1 cellular context compared by ENCODE assay signal in the genomic region with DNA sequence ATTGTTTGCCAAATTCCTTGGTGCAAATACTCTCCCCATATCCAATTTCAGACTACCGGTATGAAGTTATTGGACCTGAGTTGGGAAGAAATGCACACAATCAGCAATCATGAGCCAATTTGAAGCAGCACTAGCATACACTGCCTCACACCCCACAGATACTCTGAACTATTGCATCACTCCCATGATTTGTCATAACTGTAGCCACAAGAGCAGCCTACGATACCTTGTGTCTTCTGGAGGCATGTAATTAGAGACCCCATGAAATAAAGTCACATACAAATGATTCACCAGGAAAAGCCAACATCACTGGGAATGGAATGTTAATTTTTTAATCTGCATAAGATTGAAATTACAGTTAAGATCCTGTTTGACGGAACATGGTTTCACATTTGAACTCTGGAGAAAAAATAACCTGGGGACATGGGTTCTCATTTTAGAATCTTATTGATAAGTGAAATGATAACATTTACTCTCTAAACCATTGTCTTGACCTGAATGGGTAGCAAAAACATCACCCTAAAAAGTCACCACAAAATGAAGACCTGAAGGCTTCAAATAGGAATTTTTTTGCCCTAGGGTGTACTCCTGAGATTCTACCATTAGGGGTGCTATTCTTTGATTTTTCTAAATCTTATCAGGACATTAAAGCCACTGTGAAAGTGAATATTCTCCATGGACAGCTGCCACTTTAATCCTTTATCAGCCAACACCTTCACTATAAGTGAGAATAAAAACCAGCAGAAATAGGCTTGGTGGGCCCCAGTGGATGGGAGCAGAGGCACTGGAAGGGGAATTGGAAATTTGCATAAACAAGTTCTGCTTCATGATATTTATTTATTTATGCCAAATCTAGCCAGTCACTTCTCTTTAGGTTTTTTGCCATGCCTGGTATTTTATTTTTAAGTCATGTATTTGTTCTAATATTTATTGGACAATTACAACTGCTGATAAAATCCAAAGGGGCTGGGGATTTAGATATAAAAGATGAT.
TF ChIP-seq lines count a peak whose summit lies in the region.

No MANE protein-coding gene starts in this region.

TF ChIP-seq in K562, 482 proteins besides CTCF, POLR2A, EP300 and RAD21 (continued from another document):
- TF ChIP-seq, protein P1, sequence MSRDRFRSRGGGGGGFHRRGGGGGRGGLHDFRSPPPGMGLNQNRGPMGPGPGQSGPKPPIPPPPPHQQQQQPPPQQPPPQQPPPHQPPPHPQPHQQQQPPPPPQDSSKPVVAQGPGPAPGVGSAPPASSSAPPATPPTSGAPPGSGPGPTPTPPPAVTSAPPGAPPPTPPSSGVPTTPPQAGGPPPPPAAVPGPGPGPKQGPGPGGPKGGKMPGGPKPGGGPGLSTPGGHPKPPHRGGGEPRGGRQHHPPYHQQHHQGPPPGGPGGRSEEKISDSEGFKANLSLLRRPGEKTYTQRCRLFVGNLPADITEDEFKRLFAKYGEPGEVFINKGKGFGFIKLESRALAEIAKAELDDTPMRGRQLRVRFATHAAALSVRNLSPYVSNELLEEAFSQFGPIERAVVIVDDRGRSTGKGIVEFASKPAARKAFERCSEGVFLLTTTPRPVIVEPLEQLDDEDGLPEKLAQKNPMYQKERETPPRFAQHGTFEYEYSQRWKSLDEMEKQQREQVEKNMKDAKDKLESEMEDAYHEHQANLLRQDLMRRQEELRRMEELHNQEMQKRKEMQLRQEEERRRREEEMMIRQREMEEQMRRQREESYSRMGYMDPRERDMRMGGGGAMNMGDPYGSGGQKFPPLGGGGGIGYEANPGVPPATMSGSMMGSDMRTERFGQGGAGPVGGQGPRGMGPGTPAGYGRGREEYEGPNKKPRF (IDR thresholded peaks at IDR 0.05; ENCODE audit: low read depth, low read length), result no peak
- TF ChIP-seq MAFG (tag; conservative IDR thresholded peaks at IDR 0.05) (0 out of 2 replicates have a peak, but pooled peaks have one; percentile 22), SETDB1 (IDR thresholded peaks at IDR 0.05; ENCODE audit: low read length) (no peak), SREBF2 (CRISPR knock-in tag; IDR thresholded peaks at IDR 0.05) (no peak), ZNF124 (CRISPR knock-in tag; IDR thresholded peaks at IDR 0.05) (no peak), TRIM28 (IDR thresholded peaks at IDR 0.05) (no peak), ZNF707 (CRISPR knock-in tag; conservative IDR thresholded peaks at IDR 0.05) (no peak), SIN3B (IDR thresholded peaks at IDR 0.05; ENCODE audit: low read depth) (no peak), NBN (IDR thresholded peaks at IDR 0.05; ENCODE audit: low read depth) (no peak), SAP30 (IDR thresholded peaks at IDR 0.05; ENCODE audit: borderline replicate concordance, insufficient read depth, low read depth, low read length, poor library complexity, severe bottlenecking) (no peak), RHOXF2B (CRISPR knock-in tag; conservative IDR thresholded peaks at IDR 0.05) (no peak), ZSCAN32 (CRISPR knock-in tag; IDR thresholded peaks at IDR 0.05) (peak; percentile 85), ARID1B (IDR thresholded peaks at IDR 0.05) (0 out of 2 replicates have a peak, but pooled peaks have one; percentile 31), ZNF133 (CRISPR knock-in tag; IDR thresholded peaks at IDR 0.05) (no peak), MTF1 (CRISPR knock-in tag; IDR thresholded peaks at IDR 0.05; ENCODE audit: borderline replicate concordance) (no peak), BRF1 (IDR thresholded peaks at IDR 0.05; ENCODE audit: borderline replicate concordance, extremely low read depth, insufficient read length) (no peak), SREBF1 (IDR thresholded peaks at IDR 0.05; ENCODE audit: borderline replicate concordance, low read depth, low read length) (no peak), CBX2 (IDR thresholded peaks at IDR 0.05; ENCODE audit: insufficient read depth, low read length, poor library complexity, severe bottlenecking) (no peak), ELF1 (tag; IDR thresholded peaks at IDR 0.05) (no peak), MAFK (IDR thresholded peaks at IDR 0.05; ENCODE audit: low read length) (0 out of 2 replicates have a peak, but pooled peaks have one; percentile 9), SNIP1 (IDR thresholded peaks at IDR 0.05; ENCODE audit: low read depth) (no peak), ZEB2 (IDR thresholded peaks at IDR 0.05) (no peak), ZNF253 (CRISPR knock-in tag; conservative IDR thresholded peaks at IDR 0.05) (no peak), TEAD1 (CRISPR knock-in tag; IDR thresholded peaks at IDR 0.05) (0 out of 4 replicates have a peak, but pooled peaks of 1 of the 2 experiments have one; percentile 35), ZNF561 (CRISPR knock-in tag; conservative IDR thresholded peaks at IDR 0.05) (no peak), RFX5 (IDR thresholded peaks at IDR 0.05; ENCODE audit: low read depth, low read length) (no peak), ATF1 (CRISPR knock-in tag; IDR thresholded peaks at IDR 0.05) (no peak), ATF1 (tag; IDR thresholded peaks at IDR 0.05) (0 out of 2 replicates have a peak, but pooled peaks have one; percentile 51), KAT2B (IDR thresholded peaks at IDR 0.05; ENCODE audit: low read depth, low read length) (no peak), FOXM1 (IDR thresholded peaks at IDR 0.05; ENCODE audit: low read depth) (no peak), FOXM1 (CRISPR knock-in tag; IDR thresholded peaks at IDR 0.05; ENCODE audit: low read depth) (no peak), CREBBP (IDR thresholded peaks at IDR 0.05; ENCODE audit: low read depth, low read length) (no peak), E2F3 (CRISPR knock-in tag; IDR thresholded peaks at IDR 0.05) (no peak), GATAD2A (IDR thresholded peaks at IDR 0.05) (no peak), MTA3 (IDR thresholded peaks at IDR 0.05; ENCODE audit: borderline replicate concordance) (no peak), ZNF239 (CRISPR knock-in tag; IDR thresholded peaks at IDR 0.05) (0 out of 2 replicates have a peak, but pooled peaks have one; percentile 3), FOXJ3 (CRISPR knock-in tag; IDR thresholded peaks at IDR 0.05) (no peak), TEAD4 (IDR thresholded peaks at IDR 0.05; ENCODE audit: low read length) (peak; percentile 37; the same call in 1 of the 2 replicates), TEAD4 (CRISPR knock-in tag; IDR thresholded peaks at IDR 0.05; ENCODE audit: borderline replicate concordance) (no peak), ZNF76 (CRISPR knock-in tag; IDR thresholded peaks at IDR 0.05; ENCODE audit: borderline replicate concordance) (peak; percentile 53; the same call in 1 of the 2 replicates), NELFE (IDR thresholded peaks at IDR 0.05; ENCODE audit: insufficient read depth, insufficient read length) (no peak)
- TF ChIP-seq, protein P2, sequence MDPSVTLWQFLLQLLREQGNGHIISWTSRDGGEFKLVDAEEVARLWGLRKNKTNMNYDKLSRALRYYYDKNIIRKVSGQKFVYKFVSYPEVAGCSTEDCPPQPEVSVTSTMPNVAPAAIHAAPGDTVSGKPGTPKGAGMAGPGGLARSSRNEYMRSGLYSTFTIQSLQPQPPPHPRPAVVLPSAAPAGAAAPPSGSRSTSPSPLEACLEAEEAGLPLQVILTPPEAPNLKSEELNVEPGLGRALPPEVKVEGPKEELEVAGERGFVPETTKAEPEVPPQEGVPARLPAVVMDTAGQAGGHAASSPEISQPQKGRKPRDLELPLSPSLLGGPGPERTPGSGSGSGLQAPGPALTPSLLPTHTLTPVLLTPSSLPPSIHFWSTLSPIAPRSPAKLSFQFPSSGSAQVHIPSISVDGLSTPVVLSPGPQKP (CRISPR knock-in tag; IDR thresholded peaks at IDR 0.05), result no peak
- TF ChIP-seq, protein P3, sequence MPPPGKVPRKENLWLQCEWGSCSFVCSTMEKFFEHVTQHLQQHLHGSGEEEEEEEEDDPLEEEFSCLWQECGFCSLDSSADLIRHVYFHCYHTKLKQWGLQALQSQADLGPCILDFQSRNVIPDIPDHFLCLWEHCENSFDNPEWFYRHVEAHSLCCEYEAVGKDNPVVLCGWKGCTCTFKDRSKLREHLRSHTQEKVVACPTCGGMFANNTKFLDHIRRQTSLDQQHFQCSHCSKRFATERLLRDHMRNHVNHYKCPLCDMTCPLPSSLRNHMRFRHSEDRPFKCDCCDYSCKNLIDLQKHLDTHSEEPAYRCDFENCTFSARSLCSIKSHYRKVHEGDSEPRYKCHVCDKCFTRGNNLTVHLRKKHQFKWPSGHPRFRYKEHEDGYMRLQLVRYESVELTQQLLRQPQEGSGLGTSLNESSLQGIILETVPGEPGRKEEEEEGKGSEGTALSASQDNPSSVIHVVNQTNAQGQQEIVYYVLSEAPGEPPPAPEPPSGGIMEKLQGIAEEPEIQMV (tag; conservative IDR thresholded peaks at IDR 0.05; ENCODE audit: low read depth), result 0 out of 2 replicates have a peak, but pooled peaks have one; percentile 9
- TF ChIP-seq, protein P4, sequence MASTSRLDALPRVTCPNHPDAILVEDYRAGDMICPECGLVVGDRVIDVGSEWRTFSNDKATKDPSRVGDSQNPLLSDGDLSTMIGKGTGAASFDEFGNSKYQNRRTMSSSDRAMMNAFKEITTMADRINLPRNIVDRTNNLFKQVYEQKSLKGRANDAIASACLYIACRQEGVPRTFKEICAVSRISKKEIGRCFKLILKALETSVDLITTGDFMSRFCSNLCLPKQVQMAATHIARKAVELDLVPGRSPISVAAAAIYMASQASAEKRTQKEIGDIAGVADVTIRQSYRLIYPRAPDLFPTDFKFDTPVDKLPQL (IDR thresholded peaks at IDR 0.05; ENCODE audit: extremely low read depth, insufficient read length), result no peak
- TF ChIP-seq, protein P5, sequence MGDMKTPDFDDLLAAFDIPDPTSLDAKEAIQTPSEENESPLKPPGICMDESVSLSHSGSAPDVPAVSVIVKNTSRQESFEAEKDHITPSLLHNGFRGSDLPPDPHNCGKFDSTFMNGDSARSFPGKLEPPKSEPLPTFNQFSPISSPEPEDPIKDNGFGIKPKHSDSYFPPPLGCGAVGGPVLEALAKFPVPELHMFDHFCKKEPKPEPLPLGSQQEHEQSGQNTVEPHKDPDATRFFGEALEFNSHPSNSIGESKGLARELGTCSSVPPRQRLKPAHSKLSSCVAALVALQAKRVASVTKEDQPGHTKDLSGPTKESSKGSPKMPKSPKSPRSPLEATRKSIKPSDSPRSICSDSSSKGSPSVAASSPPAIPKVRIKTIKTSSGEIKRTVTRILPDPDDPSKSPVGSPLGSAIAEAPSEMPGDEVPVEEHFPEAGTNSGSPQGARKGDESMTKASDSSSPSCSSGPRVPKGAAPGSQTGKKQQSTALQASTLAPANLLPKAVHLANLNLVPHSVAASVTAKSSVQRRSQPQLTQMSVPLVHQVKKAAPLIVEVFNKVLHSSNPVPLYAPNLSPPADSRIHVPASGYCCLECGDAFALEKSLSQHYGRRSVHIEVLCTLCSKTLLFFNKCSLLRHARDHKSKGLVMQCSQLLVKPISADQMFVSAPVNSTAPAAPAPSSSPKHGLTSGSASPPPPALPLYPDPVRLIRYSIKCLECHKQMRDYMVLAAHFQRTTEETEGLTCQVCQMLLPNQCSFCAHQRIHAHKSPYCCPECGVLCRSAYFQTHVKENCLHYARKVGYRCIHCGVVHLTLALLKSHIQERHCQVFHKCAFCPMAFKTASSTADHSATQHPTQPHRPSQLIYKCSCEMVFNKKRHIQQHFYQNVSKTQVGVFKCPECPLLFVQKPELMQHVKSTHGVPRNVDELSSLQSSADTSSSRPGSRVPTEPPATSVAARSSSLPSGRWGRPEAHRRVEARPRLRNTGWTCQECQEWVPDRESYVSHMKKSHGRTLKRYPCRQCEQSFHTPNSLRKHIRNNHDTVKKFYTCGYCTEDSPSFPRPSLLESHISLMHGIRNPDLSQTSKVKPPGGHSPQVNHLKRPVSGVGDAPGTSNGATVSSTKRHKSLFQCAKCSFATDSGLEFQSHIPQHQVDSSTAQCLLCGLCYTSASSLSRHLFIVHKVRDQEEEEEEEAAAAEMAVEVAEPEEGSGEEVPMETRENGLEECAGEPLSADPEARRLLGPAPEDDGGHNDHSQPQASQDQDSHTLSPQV (IDR thresholded peaks at IDR 0.05), result peak; percentile 65
- TF ChIP-seq, protein P6, sequence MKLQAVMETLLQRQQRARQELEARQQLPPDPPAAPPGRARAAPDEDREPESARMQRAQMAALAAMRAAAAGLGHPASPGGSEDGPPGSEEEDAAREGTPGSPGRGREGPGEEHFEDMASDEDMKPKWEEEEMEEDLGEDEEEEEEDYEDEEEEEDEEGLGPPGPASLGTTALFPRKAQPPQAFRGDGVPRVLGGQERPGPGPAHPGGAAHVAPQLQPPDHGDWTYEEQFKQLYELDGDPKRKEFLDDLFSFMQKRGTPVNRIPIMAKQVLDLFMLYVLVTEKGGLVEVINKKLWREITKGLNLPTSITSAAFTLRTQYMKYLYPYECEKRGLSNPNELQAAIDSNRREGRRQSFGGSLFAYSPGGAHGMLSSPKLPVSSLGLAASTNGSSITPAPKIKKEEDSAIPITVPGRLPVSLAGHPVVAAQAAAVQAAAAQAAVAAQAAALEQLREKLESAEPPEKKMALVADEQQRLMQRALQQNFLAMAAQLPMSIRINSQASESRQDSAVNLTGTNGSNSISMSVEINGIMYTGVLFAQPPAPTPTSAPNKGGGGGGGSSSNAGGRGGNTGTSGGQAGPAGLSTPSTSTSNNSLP (IDR thresholded peaks at IDR 0.05; ENCODE audit: borderline replicate concordance, low read depth, low read length), result peak; percentile 97
- TF ChIP-seq, protein P7, sequence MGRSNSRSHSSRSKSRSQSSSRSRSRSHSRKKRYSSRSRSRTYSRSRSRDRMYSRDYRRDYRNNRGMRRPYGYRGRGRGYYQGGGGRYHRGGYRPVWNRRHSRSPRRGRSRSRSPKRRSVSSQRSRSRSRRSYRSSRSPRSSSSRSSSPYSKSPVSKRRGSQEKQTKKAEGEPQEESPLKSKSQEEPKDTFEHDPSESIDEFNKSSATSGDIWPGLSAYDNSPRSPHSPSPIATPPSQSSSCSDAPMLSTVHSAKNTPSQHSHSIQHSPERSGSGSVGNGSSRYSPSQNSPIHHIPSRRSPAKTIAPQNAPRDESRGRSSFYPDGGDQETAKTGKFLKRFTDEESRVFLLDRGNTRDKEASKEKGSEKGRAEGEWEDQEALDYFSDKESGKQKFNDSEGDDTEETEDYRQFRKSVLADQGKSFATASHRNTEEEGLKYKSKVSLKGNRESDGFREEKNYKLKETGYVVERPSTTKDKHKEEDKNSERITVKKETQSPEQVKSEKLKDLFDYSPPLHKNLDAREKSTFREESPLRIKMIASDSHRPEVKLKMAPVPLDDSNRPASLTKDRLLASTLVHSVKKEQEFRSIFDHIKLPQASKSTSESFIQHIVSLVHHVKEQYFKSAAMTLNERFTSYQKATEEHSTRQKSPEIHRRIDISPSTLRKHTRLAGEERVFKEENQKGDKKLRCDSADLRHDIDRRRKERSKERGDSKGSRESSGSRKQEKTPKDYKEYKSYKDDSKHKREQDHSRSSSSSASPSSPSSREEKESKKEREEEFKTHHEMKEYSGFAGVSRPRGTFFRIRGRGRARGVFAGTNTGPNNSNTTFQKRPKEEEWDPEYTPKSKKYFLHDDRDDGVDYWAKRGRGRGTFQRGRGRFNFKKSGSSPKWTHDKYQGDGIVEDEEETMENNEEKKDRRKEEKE (IDR thresholded peaks at IDR 0.05; ENCODE audit: borderline replicate concordance in 1 of 2, control insufficient read depth in 1 of 2, low read depth in 2 of 2, low read length in 1 of 2), result no peak
